In genomic region chr6:160146454-160147145, GRCh38 we compare ENCODE assay signal across 22 cellular contexts. TPM values are rescaled to one million over a fixed set of nuclear protein-coding genes. Genes with fewer than 3 reads are reported as not detected.
DNase-seq lines count a peak whose midpoint lies in the region; ATAC-seq and TF ChIP-seq lines count a peak whose summit lies in the region.
"Had no signal": no experiment of that assay in that cellular context is flagged by ENCODE, and none has a peak within 500 bp of the region (broad histone marks: within the 10 kb centered on the region; RNA-seq: fewer than 3 reads in every experiment).

No MANE protein-coding gene starts in this region.

- no peak for ATAC-seq in HG03565 (IDR thresholded peaks at IDR 0.05; ENCODE audit: unreplicated experiment)
- ATAC-seq: A549, Panc1, SK-N-SH treated with all-trans-retinoic acid at 6 μM for 48 hours had no signal

- intact Hi-C loops in ascending aorta (cut with DNase I) (no loop called here), transverse colon (cut with DNase I; ENCODE audit: low total_unique reads) (no loop called here)

- in situ Hi-C loops in transverse colon (cut with MboI; ENCODE audit: low pct_ligation_motif_present in 1 of 4, low pct_unique_long_range_greater_than_20kb in 1 of 4, low sequenced_read_pairs in 3 of 4), result loop anchor here in 2 of 4 donors (10.0 kb wide), 1 partner anchor 308 kb away; no protein-coding TSS in a partner anchor

- H3K9me3 ChIP-seq in ascending aorta, result no peaks in the 10 kb centered on the region
- H3K9me3 ChIP-seq in endodermal cell (ENCODE audit: control insufficient read depth, low read length), result peaks cover 8% of the 10 kb centered on the region
- no peaks in the 10 kb centered on the region for H3K9me3 ChIP-seq in transverse colon
- H3K9me3 ChIP-seq: A549, BE2C, HAP-1 had no signal

- peaks cover 3% of the 10 kb centered on the region for H3K9me3 Mint-ChIP-seq in endodermal cell

- no peak overlapping the region for H3K4me3 Mint-ChIP-seq in endodermal cell

- H3K4me1 Mint-ChIP-seq in endodermal cell, result no peaks in the 10 kb centered on the region

- no peaks in the 10 kb centered on the region for H3K27me3 ChIP-seq in ascending aorta
- H3K27me3 ChIP-seq in endodermal cell (ENCODE audit: control insufficient read depth, insufficient read depth, low read length, poor library complexity, severe bottlenecking), result no peaks in the 10 kb centered on the region
- H3K27me3 ChIP-seq in rectal smooth muscle tissue (ENCODE audit: control insufficient read depth, insufficient read depth, low read length), result no peaks in the 10 kb centered on the region
- H3K27me3 ChIP-seq in transverse colon, result no peaks in the 10 kb centered on the region

- peaks cover 7% of the 10 kb centered on the region for H3K36me3 Mint-ChIP-seq in endodermal cell (ENCODE audit: low read depth)

- no peak for TF ChIP-seq EP300 in transverse colon (IDR thresholded peaks at IDR 0.05; ENCODE audit: low read depth)

- H3K9ac ChIP-seq in endodermal cell (ENCODE audit: extremely low read depth, low read length, poor library complexity, severe bottlenecking) (no peak overlapping the region), rectal smooth muscle tissue (ENCODE audit: low read length) (no peak overlapping the region)
- H3K9ac ChIP-seq: GM23248 had no signal

- H3K4me3 ChIP-seq in ascending aorta, result no peak overlapping the region
- no peak overlapping the region for H3K4me3 ChIP-seq in endodermal cell (ENCODE audit: low read length)
- no peak overlapping the region for H3K4me3 ChIP-seq in rectal smooth muscle tissue (ENCODE audit: low read length)
- no peak overlapping the region for H3K4me3 ChIP-seq in transverse colon
- H3K4me3 ChIP-seq: A549, GM23248, HAP-1 had no signal

- DNase-seq in ascending aorta (ENCODE audit: low spot score in 2 of 2) (peak; percentile 49 to 83), endodermal cell (peak; percentile 2), transverse colon (no peak), anterior cingulate cortex (lab: John Stamatoyannopoulos, UW) (no peak)
- DNase-seq in activated effector memory CD4-positive, alpha-beta T cell treated with anti-CD3 and anti-CD28 coated beads, Interleukin-2, amount 50 U/mL, for 16 hours, result no peak
- DNase-seq: BE2C; DMS53; GDM1; GM23248; Kasumi-1; MM.1S; NCI-H1048; NCI-H1417 treated with DMSO at 0.1 percent for 48 hours; NCI-H1930; NCI-H69; NK-92 treated with Interleukin-12 subunit alpha and Interleukin-12 subunit beta, amount 100 ng/mL, for 24 hours had no signal

- 94% methylated on average over 2 to 6 of the region's 6 CpGs for WGBS in endodermal cell (ENCODE audit: insufficient coverage in 1 of 2, insufficient read length in 1 of 2), 2 experiments
- WGBS in transverse colon (ENCODE audit: low coverage in 1 of 2), 2 donors, result 86 to 87% methylated on average over 6 of the region's 6 CpGs

- H3K36me3 ChIP-seq in ascending aorta (no peaks in the 10 kb centered on the region), endodermal cell (ENCODE audit: control insufficient read depth, insufficient read depth, low read length) (no peaks in the 10 kb centered on the region), rectal smooth muscle tissue (ENCODE audit: control insufficient read depth, insufficient read depth, low read length) (no peaks in the 10 kb centered on the region), transverse colon (no peaks in the 10 kb centered on the region)
- H3K36me3 ChIP-seq: BE2C, HAP-1 had no signal

- H3K4me1 ChIP-seq in ascending aorta (peaks cover 13 to 30% of the 10 kb centered on the region in 2 donors), endodermal cell (ENCODE audit: control insufficient read depth, insufficient read depth, low read length) (no peaks in the 10 kb centered on the region), rectal smooth muscle tissue (ENCODE audit: control insufficient read depth, insufficient read depth, low read length) (peaks cover 17% of the 10 kb centered on the region), transverse colon (peaks cover 2 to 8% (median 5%) of the 10 kb centered on the region in 4 donors)
- H3K4me1 ChIP-seq: BE2C, HAP-1 had no signal

- no peak for TF ChIP-seq POLR2A in transverse colon (IDR thresholded peaks at IDR 0.05)

- TF ChIP-seq CTCF in ascending aorta (IDR thresholded peaks at IDR 0.05), result no peak
- TF ChIP-seq CTCF in endodermal cell (conservative IDR thresholded peaks at IDR 0.05), result no peak
- TF ChIP-seq CTCF in transverse colon (IDR thresholded peaks at IDR 0.05), result no peak

- no peak overlapping the region for H3K27ac Mint-ChIP-seq in endodermal cell

- H3K27me3 Mint-ChIP-seq in endodermal cell (ENCODE audit: insufficient read depth), result no peaks in the 10 kb centered on the region

- H3K27ac ChIP-seq in ascending aorta (peak overlapping the region; percentile 75 to 80), endodermal cell (ENCODE audit: low read depth, low read length) (no peak overlapping the region), rectal smooth muscle tissue (ENCODE audit: low read depth, low read length) (peak overlapping the region; percentile 85), transverse colon (peak overlapping the region; percentile 46 to 76 (median 57))
- H3K27ac ChIP-seq: A549, GM23248 had no signal

RNA-seq across cellular contexts. Expression of gene SLC22A1, which starts 25.0 kb away (rescaled TPM):
- total RNA-seq in ascending aorta (not detected), endodermal cell (1 to 10 TPM in 1 of 2 donors, not detected in 1; 1.0 TPM), transverse colon (1 to 10 TPM in 1 of 4 donors, under 1 TPM in 2, not detected in 1; 0.40 to 1.7 (median 0.55) TPM)
- polyA plus RNA-seq in endodermal cell (2013, experiment 1 of 2), result not detected
- 0.17 TPM for polyA plus RNA-seq in endodermal cell (2013, experiment 2 of 2)
- total RNA-seq: GM23248 had no signal
- polyA plus RNA-seq: GM23248 had no signal

Comparison
In these comparisons a context has a peak if more than half of its experiments do, and no peak if none do; other contexts are left out.
1. DNase-seq: peak in ascending aorta (2 of 2) and endodermal cell (single experiment); none in transverse colon (single experiment), activated effector memory CD4-positive, alpha-beta T cell treated with anti-CD3 and anti-CD28 coated beads, Interleukin-2, amount 50 U/mL, for 16 hours (single experiment) and anterior cingulate cortex (0 of 58).